ENCODE assay signal across 8 cellular contexts in the genomic region with DNA sequence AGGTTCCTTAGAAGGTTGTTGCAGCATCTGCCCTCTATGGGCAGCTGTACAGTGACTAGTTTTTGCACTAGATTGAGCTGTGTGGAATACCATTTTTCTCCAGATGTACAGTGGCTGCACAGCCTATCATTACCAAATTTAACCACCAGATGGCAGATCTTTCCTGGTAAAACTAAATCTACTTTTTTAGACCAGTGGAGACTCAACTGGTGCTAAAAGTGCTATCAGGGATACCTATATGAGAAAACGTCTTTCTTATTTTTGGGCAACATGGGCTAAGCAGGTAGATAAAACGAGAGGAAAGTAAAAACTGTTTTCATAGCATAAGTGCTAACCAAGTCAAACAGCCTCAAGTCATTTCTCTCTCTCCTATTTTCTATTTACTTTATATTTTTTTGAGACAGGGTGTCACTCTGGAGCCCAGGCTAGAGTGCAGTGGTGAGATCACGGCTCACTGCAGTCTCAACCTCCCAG. TPM values are rescaled to one million over a fixed set of nuclear protein-coding genes. Genes with fewer than 3 reads are reported as not detected.
DNase-seq lines count a peak whose midpoint lies in the region; ATAC-seq and TF ChIP-seq lines count a peak whose summit lies in the region.

No MANE protein-coding gene starts in this region.

- H3K27me3 Mint-ChIP-seq in type B pancreatic cell: no peaks in the 10 kb centered on the region

- peaks cover 4% of the 10 kb centered on the region for H3K4me1 Mint-ChIP-seq in type B pancreatic cell (ENCODE audit: unreplicated experiment)

- no peak overlapping the region for H3K9ac ChIP-seq in mammary epithelial cell (ENCODE audit: insufficient read depth, low read length)

- CTCF ChIA-PET in mammary epithelial cell (lab: Charles Lee; ENCODE audit: low non-redundant PET): interaction anchor here (0.9 kb wide), 1 partner anchor 60 kb away, joined by 4 read pairs; no protein-coding TSS in a partner anchor

- intact Hi-C loops in mammary epithelial cell (cut with micrococcal nuclease): loop anchor here (1.0 to 10.0 kb wide), 7 partner anchors 29 to 1025 kb away; no protein-coding TSS in a partner anchor

- H3K27ac ChIP-seq in mammary epithelial cell (ENCODE audit: insufficient read depth, low read depth, low read length): no peak overlapping the region

- no peak overlapping the region for H3K4me3 ChIP-seq in mammary epithelial cell (replicated peaks in 1 of 3; ENCODE audit: insufficient read depth in 1 of 3, low read depth in 2 of 3, low read length in 3 of 3)

- H3K4me2 ChIP-seq in mammary epithelial cell (ENCODE audit: insufficient read depth, low read depth, low read length): no peak overlapping the region

- TF ChIP-seq CTCF in mammary epithelial cell (conservative IDR thresholded peaks at IDR 0.05 in 1 of 2, IDR thresholded peaks at IDR 0.05 in 1 of 2; ENCODE audit: extremely low read depth in 1 of 2, insufficient read depth in 1 of 2, low read depth in 1 of 2, low read length in 2 of 2) (peak; percentile 73 to 80), type B pancreatic cell (conservative IDR thresholded peaks at IDR 0.05) (peak; percentile 87)

- DNase-seq in DMS53 treated with DMSO at 0.1 percent for 48 hours (lab: John Stamatoyannopoulos, UW; ENCODE audit: unreplicated experiment) (peak; percentile 38), HT-29 (ENCODE audit: low spot score) (peak; percentile 96), NOMO-1 (lab: John Stamatoyannopoulos, UW; ENCODE audit: unreplicated experiment in 2 of 2) (peak; percentile 44 to 89), mammary epithelial cell (peak; percentile 60), left kidney (ENCODE audit: low read depth, low spot score) (peak; percentile 81), type B pancreatic cell (ENCODE audit: extremely low spot score, unreplicated experiment) (no peak)
- DNase-seq in effector CD4-positive, alpha-beta T cell: no peak

- H3K4me1 ChIP-seq in mammary epithelial cell (ENCODE audit: insufficient read depth, low read length): no peaks in the 10 kb centered on the region

- in situ Hi-C loops in mammary epithelial cell (cut with MboI; ENCODE audit: low sequenced_read_pairs in 2 of 2): loop anchor here (5.0 to 25.0 kb wide), 3 partner anchors 398 to 475 kb away; no protein-coding TSS in a partner anchor

- no TSS peak for BruUV-seq in mammary epithelial cell (replicated peaks; lab: Mats Ljungman, UMichigan)

- no peaks in the 10 kb centered on the region for H3K79me2 ChIP-seq in mammary epithelial cell (ENCODE audit: insufficient read depth, low read length)

- no peaks in the 10 kb centered on the region for H3K36me3 Mint-ChIP-seq in type B pancreatic cell

- no peak overlapping the region for H3K27ac Mint-ChIP-seq in type B pancreatic cell

- no peak overlapping the region for H2AFZ ChIP-seq in mammary epithelial cell (ENCODE audit: low read depth, low read length)

- no peaks in the 10 kb centered on the region for H3K27me3 ChIP-seq in mammary epithelial cell (ENCODE audit: insufficient read depth, low read length)

- H3K9me3 ChIP-seq in mammary epithelial cell (replicated peaks; ENCODE audit: insufficient read depth, low read length): no peaks in the 10 kb centered on the region

- H3K4me3 Mint-ChIP-seq in type B pancreatic cell: no peak overlapping the region

- no peaks in the 10 kb centered on the region for H3K36me3 ChIP-seq in mammary epithelial cell (ENCODE audit: insufficient read depth, low read length)

- dilution Hi-C loops in mammary epithelial cell (cut with HindIII; ENCODE audit: low sequenced_read_pairs): no loop called here

- no peaks in the 10 kb centered on the region for H4K20me1 ChIP-seq in mammary epithelial cell (ENCODE audit: insufficient read depth, low read length)

- peaks cover 4% of the 10 kb centered on the region for H3K9me3 Mint-ChIP-seq in type B pancreatic cell

- WGBS in mammary epithelial cell (ENCODE audit: low coverage, missing lambda C conversion rate): 24% methylated on average over 3 of the region's 3 CpGs

- ATAC-seq in GM19463 (IDR thresholded peaks at IDR 0.05; ENCODE audit: unreplicated experiment): peak; percentile 87

RNA-seq across cellular contexts. Expression of a gene that starts 21.2 kb away (rescaled TPM):
- total RNA-seq in HT-29 (2014; rRNA removed; shearing (Covaris generic)): 0.70 and 2.2 TPM in 2 replicates
- under 1 TPM in 1 of 2 donors, not detected in 1; under 0.01 TPM for total RNA-seq in mammary epithelial cell
- not detected for polyA plus RNA-seq in mammary epithelial cell
- polyA minus RNA-seq in mammary epithelial cell: not detected
- total RNA-seq in type B pancreatic cell (ENCODE audit: low replicate concordance): 6.8 and 10.8 TPM in 2 replicates

RNA-seq across cellular contexts. Expression of a gene that starts 55.1 kb away (rescaled TPM):
- total RNA-seq in HT-29 (2014; rRNA removed; shearing (Covaris generic)): not detected in 2 replicates
- total RNA-seq in mammary epithelial cell: not detected
- polyA plus RNA-seq in mammary epithelial cell: not detected
- not detected for polyA minus RNA-seq in mammary epithelial cell
- total RNA-seq in type B pancreatic cell (ENCODE audit: low replicate concordance): not detected in 2 replicates

Comparison
In these comparisons a context has a peak if more than half of its experiments do, and no peak if none do; other contexts are left out.
1. DNase-seq: peak in DMS53 treated with DMSO at 0.1 percent for 48 hours (single experiment), HT-29 (single experiment), NOMO-1 (2 of 2), mammary epithelial cell (single experiment) and left kidney (single experiment); none in type B pancreatic cell (single experiment) and effector CD4-positive, alpha-beta T cell (single experiment).